Comparison of ENCODE assay signal across 1 cellular context in genomic region chr2:30144260-30144659, GRCh38.
TF ChIP-seq lines count a peak whose summit lies in the region.

No MANE protein-coding gene starts in this region.

TF ChIP-seq in WTC11, 78 proteins besides CTCF, POLR2A, EP300 and RAD21 (continued from another document):
- TF ChIP-seq ZNF425 (CRISPR knock-in tag; conservative IDR thresholded peaks at IDR 0.05), result no peak
- no peak for TF ChIP-seq IRF1 (CRISPR knock-in tag; IDR thresholded peaks at IDR 0.05)
- TF ChIP-seq, protein P1, sequence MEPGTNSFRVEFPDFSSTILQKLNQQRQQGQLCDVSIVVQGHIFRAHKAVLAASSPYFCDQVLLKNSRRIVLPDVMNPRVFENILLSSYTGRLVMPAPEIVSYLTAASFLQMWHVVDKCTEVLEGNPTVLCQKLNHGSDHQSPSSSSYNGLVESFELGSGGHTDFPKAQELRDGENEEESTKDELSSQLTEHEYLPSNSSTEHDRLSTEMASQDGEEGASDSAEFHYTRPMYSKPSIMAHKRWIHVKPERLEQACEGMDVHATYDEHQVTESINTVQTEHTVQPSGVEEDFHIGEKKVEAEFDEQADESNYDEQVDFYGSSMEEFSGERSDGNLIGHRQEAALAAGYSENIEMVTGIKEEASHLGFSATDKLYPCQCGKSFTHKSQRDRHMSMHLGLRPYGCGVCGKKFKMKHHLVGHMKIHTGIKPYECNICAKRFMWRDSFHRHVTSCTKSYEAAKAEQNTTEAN (CRISPR knock-in tag; IDR thresholded peaks at IDR 0.05), result no peak
- no peak for TF ChIP-seq ZNF232 (CRISPR knock-in tag; IDR thresholded peaks at IDR 0.05)
